Comparison of ENCODE assay signal across 1 cellular context in the genomic region with DNA sequence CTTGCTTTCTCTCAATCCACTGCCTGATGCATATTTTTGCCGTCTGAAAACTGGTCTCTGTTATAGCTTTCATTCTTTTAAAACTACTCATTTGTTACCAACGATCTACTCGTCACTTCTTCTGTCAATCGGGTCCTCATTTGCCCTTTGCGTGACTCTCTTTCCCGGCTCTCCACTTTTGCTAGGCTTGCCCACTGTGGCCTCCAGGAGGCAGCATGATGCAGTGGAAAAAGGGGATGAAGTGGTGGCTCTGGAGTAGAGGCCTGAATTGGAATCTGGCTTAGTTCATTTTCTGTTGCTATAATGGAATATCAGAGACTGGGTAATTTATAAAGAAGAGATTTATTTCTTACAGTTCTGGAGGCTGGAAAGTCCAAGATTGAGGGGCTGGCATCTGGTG.
TF ChIP-seq lines count a peak whose summit lies in the region.

No MANE protein-coding gene starts in this region.

TF ChIP-seq in H1, 55 proteins besides CTCF, POLR2A, EP300 and RAD21:
- TF ChIP-seq SIN3A (conservative IDR thresholded peaks at IDR 0.05 in 1 of 2, IDR thresholded peaks at IDR 0.05 in 1 of 2; ENCODE audit: low read depth in 1 of 2, low read length in 2 of 2) (no peak), CHD1 (IDR thresholded peaks at IDR 0.05; ENCODE audit: low read depth, low read length) (no peak), SP4 (IDR thresholded peaks at IDR 0.05; ENCODE audit: low read length) (no peak), PHF8 (conservative IDR thresholded peaks at IDR 0.05; ENCODE audit: low read depth, low read length) (no peak), TEAD4 (IDR thresholded peaks at IDR 0.05; ENCODE audit: low read depth, low read length) (no peak), RXRA (IDR thresholded peaks at IDR 0.05; ENCODE audit: insufficient read depth, low read depth, low read length) (no peak), HDAC2 (IDR thresholded peaks at IDR 0.05; ENCODE audit: borderline replicate concordance in 1 of 2, low read depth in 2 of 2, low read length in 2 of 2) (no peak), TAF7 (optimal IDR thresholded peaks at IDR 0.05; ENCODE audit: borderline replicate concordance, low read depth, low read length) (no peak), BCL11A (IDR thresholded peaks at IDR 0.05; ENCODE audit: low read depth in 2 of 2, low read length in 2 of 2) (no peak), MAFK (IDR thresholded peaks at IDR 0.05; ENCODE audit: low read depth, low read length) (no peak), CTBP2 (IDR thresholded peaks at IDR 0.05; ENCODE audit: borderline replicate concordance, insufficient read depth, insufficient read length, low read length) (no peak)
TF ChIP-seq in H1: peak in this region for 0.
